Comparison of ENCODE assay signal across 8 cellular contexts in genomic region chr15:69462493-69463181, GRCh38. TPM values are rescaled to one million over a fixed set of nuclear protein-coding genes. Genes with fewer than 3 reads are reported as not detected.
DNase-seq lines count a peak whose midpoint lies in the region; TF ChIP-seq lines count a peak whose summit lies in the region.

No MANE protein-coding gene starts in this region.

- TF ChIP-seq CTCF in fibroblast of villous mesenchyme (IDR thresholded peaks at IDR 0.05; ENCODE audit: insufficient read depth, low read depth, low read length) (peak; percentile 79), nephron progenitor cell (IDR thresholded peaks at IDR 0.05) (peak; percentile 85)

- H3K9me3 ChIP-seq in MG63 = no peaks in the 10 kb centered on the region

- H3K4me1 Mint-ChIP-seq in nephron progenitor cell = peaks cover 38% of the 10 kb centered on the region
- peaks cover 30% of the 10 kb centered on the region for H3K4me1 Mint-ChIP-seq in stimulated activated naive CD8-positive, alpha-beta T cell treated with anti-CD3 and anti-CD28 coated beads, Interleukin-15, Interleukin-2, amounts not matched to agents 100 ng/mL and 50 ng/mL, for 24 hours (ENCODE audit: low read depth)

- H3K4me3 ChIP-seq in H7 (ENCODE audit: insufficient read depth, low read depth, low read length) (peak overlapping the region; percentile 41), MG63 (peak overlapping the region; percentile 60), fibroblast of villous mesenchyme (ENCODE audit: low read depth, low read length) (peak overlapping the region; percentile 65)

- H3K36me3 ChIP-seq in H7 (replicated peaks; ENCODE audit: control insufficient read depth, insufficient read depth, low read length) (no peaks in the 10 kb centered on the region), MG63 (no peaks in the 10 kb centered on the region)

- peak overlapping the region; percentile 81 for H3K4me3 Mint-ChIP-seq in nephron progenitor cell
- H3K4me3 Mint-ChIP-seq in stimulated activated naive CD8-positive, alpha-beta T cell treated with anti-CD3 and anti-CD28 coated beads, Interleukin-15, Interleukin-2, amounts not matched to agents 100 ng/mL and 50 ng/mL, for 24 hours = peak overlapping the region; percentile 87

- no peaks in the 10 kb centered on the region for H3K9me3 Mint-ChIP-seq in nephron progenitor cell
- H3K9me3 Mint-ChIP-seq in stimulated activated naive CD8-positive, alpha-beta T cell treated with anti-CD3 and anti-CD28 coated beads, Interleukin-15, Interleukin-2, amounts not matched to agents 100 ng/mL and 50 ng/mL, for 24 hours = no peaks in the 10 kb centered on the region

- H3K36me3 Mint-ChIP-seq in nephron progenitor cell (ENCODE audit: low read depth) = peaks cover 11% of the 10 kb centered on the region
- no peaks in the 10 kb centered on the region for H3K36me3 Mint-ChIP-seq in stimulated activated naive CD8-positive, alpha-beta T cell treated with anti-CD3 and anti-CD28 coated beads, Interleukin-15, Interleukin-2, amounts not matched to agents 100 ng/mL and 50 ng/mL, for 24 hours (ENCODE audit: low read depth)

- in situ Hi-C loops in G401 (cut with HindIII; ENCODE audit: low sequenced_read_pairs) = no loop called here

- peaks cover 6% of the 10 kb centered on the region for H3K27me3 Mint-ChIP-seq in nephron progenitor cell (ENCODE audit: low read depth, poor library complexity)
- H3K27me3 Mint-ChIP-seq in stimulated activated naive CD8-positive, alpha-beta T cell treated with anti-CD3 and anti-CD28 coated beads, Interleukin-15, Interleukin-2, amounts not matched to agents 100 ng/mL and 50 ng/mL, for 24 hours = no peaks in the 10 kb centered on the region

- H3K27me3 ChIP-seq in H7 (ENCODE audit: control insufficient read depth, insufficient read depth, low read length) (no peaks in the 10 kb centered on the region), MG63 (no peaks in the 10 kb centered on the region)

- H3K27ac Mint-ChIP-seq in nephron progenitor cell = peak overlapping the region; percentile 95
- H3K27ac Mint-ChIP-seq in stimulated activated naive CD8-positive, alpha-beta T cell treated with anti-CD3 and anti-CD28 coated beads, Interleukin-15, Interleukin-2, amounts not matched to agents 100 ng/mL and 50 ng/mL, for 24 hours = peak overlapping the region; percentile 89

- DNase-seq in G401 (ENCODE audit: low spot score) (peak; percentile 98), H7 (peak; percentile 98), MG63 (peak; percentile 94), SHP77 (lab: John Stamatoyannopoulos, UW) (peak; percentile 91 to 93), activated gamma-delta T cell (lab: John Stamatoyannopoulos, UW) (peak; percentile 73), fibroblast of villous mesenchyme (ENCODE audit: low read depth) (peak; percentile 99), nephron progenitor cell (peak; percentile 96)

RNA-seq across cellular contexts. Expression of gene RPLP1, which starts 10.0 kb away (rescaled TPM):
- 49.4 and 51.5 TPM in 2 replicates for total RNA-seq in G401 (2014; rRNA removed; shearing (Covaris generic))
- 252 and 393 TPM in 2 replicates for total RNA-seq in H7 (2014; rRNA removed; shearing (Covaris generic))
- total RNA-seq in MG63 (2014; rRNA removed; shearing (Covaris generic); ENCODE audit: low replicate concordance) = 100 and 227 TPM in 2 replicates
- 73.8 and 79.6 TPM in 2 replicates for total RNA-seq in fibroblast of villous mesenchyme

RNA-seq across cellular contexts. Expression of gene KIF23, which starts 48.5 kb away (rescaled TPM):
- 24.3 and 46.1 TPM in 2 replicates for total RNA-seq in G401 (2014; rRNA removed; shearing (Covaris generic))
- total RNA-seq in H7 (2014; rRNA removed; shearing (Covaris generic)) = 68.6 and 81.9 TPM in 2 replicates
- total RNA-seq in MG63 (2014; rRNA removed; shearing (Covaris generic); ENCODE audit: low replicate concordance) = 33.8 and 75.8 TPM in 2 replicates
- 34.5 and 60.5 TPM in 2 replicates for total RNA-seq in fibroblast of villous mesenchyme

Comparison
In these comparisons a context has a peak if more than half of its experiments do, and no peak if none do; other contexts are left out.
1. Peak in every context shown above with its lines: DNase-seq and H3K4me3 ChIP-seq.